ENCODE assay signal across 26 cellular contexts in the genomic region with DNA sequence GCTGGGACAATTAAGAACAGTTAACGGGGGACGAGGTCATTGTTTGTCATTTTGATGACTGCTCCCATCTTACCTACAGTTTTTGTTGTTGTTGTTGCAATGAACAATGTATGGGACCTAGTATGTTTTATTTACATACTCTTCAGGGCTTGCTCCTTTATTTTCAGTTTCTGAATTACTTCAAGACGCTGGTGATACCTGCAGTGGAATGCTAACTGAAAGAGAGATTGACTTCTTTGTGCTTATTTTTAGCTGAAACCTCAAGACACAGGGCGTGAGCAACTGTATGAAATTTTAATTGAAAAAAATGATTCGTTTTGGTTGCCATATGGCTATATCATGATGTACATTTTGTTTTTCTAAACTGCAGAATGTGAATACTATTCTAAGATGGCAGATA.
DNase-seq lines count a peak whose midpoint lies in the region; ATAC-seq, FAIRE-seq and TF ChIP-seq lines count a peak whose summit lies in the region.
"Had no signal": no experiment of that assay in that cellular context is flagged by ENCODE, and none has a peak within 500 bp of the region (broad histone marks: within the 10 kb centered on the region; RNA-seq: fewer than 3 reads in every experiment).

No MANE protein-coding gene starts in this region.

- H3K27ac ChIP-seq in ascending aorta: no peak overlapping the region
- H3K27ac ChIP-seq: right lobe of liver, tibial nerve, WERI-Rb-1 had no signal

- no peaks in the 10 kb centered on the region for H3K27me3 ChIP-seq in ascending aorta
- H3K27me3 ChIP-seq: right lobe of liver, tibial nerve had no signal

- DNase-seq in GM18507 (ENCODE audit: extremely low spot score, insufficient read length, low read depth) (no peak), iPS-NIHi11 (ENCODE audit: low spot score) (no peak), Right ventricle myocardium inferior (ENCODE audit: missing footprints) (no peak), head of caudate nucleus (no peak), ascending aorta (ENCODE audit: low spot score in 2 of 2) (no peak)
- DNase-seq: activated CD4-positive, alpha-beta memory T cell treated with anti-CD3 and anti-CD28 coated beads for 36 hours; activated T-cell treated with anti-CD3 and anti-CD28 coated beads, Interleukin-2, amount 50 U/mL, for 24 hours; C1 segment of cervical spinal cord; GDM1; hippocampal formation; Kasumi-1; mammary epithelial cell; NCI-H1105; NCI-H2107; NCI-H526; right lobe of liver; SHP77; stimulated activated naive B cell treated with anti-CD40 and anti-IgM and Interleukin-4, amounts not matched to agents 10 μg/mL and 1 μg/mL and 100 μg/mL, for 72 hours; WERI-Rb-1 had no signal

- peak; percentile 59 for FAIRE-seq in GM18507 (lab: Jason Lieb, UNC)
- FAIRE-seq: colon, keratinocyte had no signal

- no peaks in the 10 kb centered on the region for H3K36me3 ChIP-seq in ascending aorta
- H3K36me3 ChIP-seq: HAP-1, right lobe of liver, tibial nerve, WERI-Rb-1 had no signal

- intact Hi-C loops in Right ventricle myocardium inferior (cut with DNase I): no loop called here
- intact Hi-C loops in head of caudate nucleus (cut with DNase I): no loop called here
- intact Hi-C loops in ascending aorta (cut with DNase I): no loop called here

- no peaks in the 10 kb centered on the region for H3K9me3 ChIP-seq in ascending aorta
- H3K9me3 ChIP-seq: HAP-1, right lobe of liver, tibial nerve had no signal

- H3K4me3 ChIP-seq in ascending aorta: no peak overlapping the region
- H3K4me3 ChIP-seq: HAP-1, right lobe of liver, tibial nerve had no signal

- ATAC-seq in GM19467 (IDR thresholded peaks at IDR 0.05; ENCODE audit: unreplicated experiment) (peak; percentile 51), HG02678 (IDR thresholded peaks at IDR 0.05; ENCODE audit: unreplicated experiment) (peak; percentile 46), HG03432 (IDR thresholded peaks at IDR 0.05; ENCODE audit: unreplicated experiment) (peak; percentile 50), Right ventricle myocardium inferior (no peak)
- ATAC-seq: right lobe of liver; stimulated activated naive B cell treated with anti-CD40 and anti-IgM and Interleukin-4, amounts not matched to agents 10 μg/mL and 1 μg/mL and 100 μg/mL, for 72 hours had no signal

- no peaks in the 10 kb centered on the region for H3K4me1 ChIP-seq in ascending aorta
- H3K4me1 ChIP-seq: HAP-1, right lobe of liver, tibial nerve had no signal

- TF ChIP-seq CTCF in ascending aorta (IDR thresholded peaks at IDR 0.05): no peak
